ENCODE assay signal across 15 cellular contexts in the genomic region with DNA sequence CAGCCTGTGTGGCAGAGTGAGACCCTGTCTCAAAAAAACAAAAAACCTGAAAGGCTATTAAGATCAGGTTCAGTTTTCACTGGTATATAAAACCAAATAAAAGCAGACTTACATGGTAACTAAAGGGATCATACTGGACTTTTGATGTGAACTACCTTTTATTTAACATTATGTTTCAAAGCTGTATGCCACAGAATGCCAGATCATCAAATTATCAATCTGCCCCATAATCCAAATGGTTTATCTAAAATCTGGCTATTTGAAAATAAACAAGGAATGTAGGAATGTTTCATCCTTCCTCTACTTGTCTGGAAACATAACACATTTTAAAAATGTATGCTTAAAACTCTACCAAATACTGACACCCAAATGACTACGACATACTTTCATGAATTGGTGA.
"Had no signal": no experiment of that assay in that cellular context is flagged by ENCODE, and none has a peak within 500 bp of the region (broad histone marks: within the 10 kb centered on the region; RNA-seq: fewer than 3 reads in every experiment).

No MANE protein-coding gene starts in this region.

- ATAC-seq: activated naive CD8-positive, alpha-beta T cell treated with anti-CD3 and anti-CD28 coated beads, Interleukin-2, amount 50 U/mL, for 24 hours; esophagus mucosa; natural killer cell treated with Interleukin-12 subunit alpha and Interleukin-12 subunit beta and Interleukin-15 and Interleukin-18, amount 100 ng/mL, for 72 hours; stimulated activated naive CD8-positive, alpha-beta T cell treated with anti-CD3 and anti-CD28 coated beads, Interleukin-15, Interleukin-2, amounts not matched to agents 100 U/mL and 50 U/mL, for 24 hours had no signal

- DNase-seq: activated CD4-positive, CD25-positive, alpha-beta regulatory T cell treated with anti-CD3 and anti-CD28 coated beads, Interleukin-2, amount 50 U/mL, for 72 hours; activated CD8-positive, alpha-beta memory T cell treated with anti-CD3 and anti-CD28 coated beads for 24 hours; activated CD8-positive, alpha-beta memory T cell treated with anti-CD3 and anti-CD28 coated beads, Interleukin-2, amount 50 U/mL, for 48 hours; activated effector memory CD4-positive, alpha-beta T cell treated with Interleukin-2 at 50 U/mL for 16 hours; activated naive CD4-positive, alpha-beta T cell treated with anti-CD3 and anti-CD28 coated beads, Interleukin-2, amount 10 ng/mL, durations not matched to agents 7 days and 5 days; activated naive CD8-positive, alpha-beta T cell treated with anti-CD3 and anti-CD28 coated beads, Interleukin-2, amount 50 U/mL, for 24 hours; activated T-cell treated with anti-CD3 and anti-CD28 coated beads, Interleukin-2, amount 50 U/mL, for 48 hours; aorta; cerebellar nuclear complex; cortex of kidney; effector CD4-positive, alpha-beta T cell; hippocampal formation; stimulated activated naive CD8-positive, alpha-beta T cell treated with anti-CD3 and anti-CD28 coated beads, Interleukin-15, Interleukin-2, amounts not matched to agents 100 U/mL and 50 U/mL, for 24 hours had no signal
